In genomic region chr11:124069429-124070401, GRCh38 we compare ENCODE assay signal across 8 cellular contexts. TPM values are rescaled to one million over a fixed set of nuclear protein-coding genes. Genes with fewer than 3 reads are reported as not detected.
DNase-seq lines count a peak whose midpoint lies in the region; ATAC-seq and TF ChIP-seq lines count a peak whose summit lies in the region.

No MANE protein-coding gene starts in this region.

- no peaks in the 10 kb centered on the region for H3K9me3 Mint-ChIP-seq in activated B cell treated with CpG ODN at 0.5 μM for 24 hours
- H3K9me3 Mint-ChIP-seq in natural killer cell treated with Interleukin-12 subunit alpha and Interleukin-12 subunit beta and Interleukin-15 and Interleukin-18, amount 100 ng/mL, for 72 hours = no peaks in the 10 kb centered on the region

- DNase-seq in A673 (ENCODE audit: low spot score) = peak; percentile 87
- peak; percentile 94 for DNase-seq in NCI-H1105 treated with DMSO at 0.1 percent for 48 hours (lab: John Stamatoyannopoulos, UW)
- DNase-seq in activated B cell treated with CpG ODN at 0.5 μM for 24 hours = no peak
- no peak for DNase-seq in natural killer cell treated with Interleukin-12 subunit alpha and Interleukin-12 subunit beta and Interleukin-15 and Interleukin-18, amount 100 ng/mL, for 72 hours (ENCODE audit: low spot score)
- no peak for DNase-seq in DMS79 (lab: John Stamatoyannopoulos, UW)

- intact Hi-C loops in A673 (cut with micrococcal nuclease; ENCODE audit: unreplicated experiment) (loop anchor here (2.0 to 5.0 kb wide), 3 partner anchors 263 to 517 kb away; no protein-coding TSS in a partner anchor), activated B cell treated with CpG ODN at 0.5 μM for 24 hours (cut with micrococcal nuclease) (loop anchor here (2.0 to 10.0 kb wide), 3 partner anchors 39 to 767 kb away; partner anchors contain the start of gene ESAM)

- H3K36me3 Mint-ChIP-seq in activated B cell treated with CpG ODN at 0.5 μM for 24 hours (ENCODE audit: low read depth) = no peaks in the 10 kb centered on the region
- no peaks in the 10 kb centered on the region for H3K36me3 Mint-ChIP-seq in natural killer cell treated with Interleukin-12 subunit alpha and Interleukin-12 subunit beta and Interleukin-15 and Interleukin-18, amount 100 ng/mL, for 72 hours

- CTCF ChIA-PET in A673 (lab: Charles Lee) = interaction anchor here (0.6 to 1.7 kb wide), 3 partner anchors 125 to 1345 kb away, joined by 3 to 14 read pairs (median 3); no protein-coding TSS in a partner anchor
- CTCF ChIA-PET in activated B cell treated with CpG ODN at 0.5 μM for 24 hours (lab: Charles Lee) = interaction anchor here (0.7 to 4.3 kb wide), 3 partner anchors 10 to 515 kb away, joined by 3 to 49 read pairs (median 3); no protein-coding TSS in a partner anchor

- no peak overlapping the region for H3K27ac ChIP-seq in A673 (ENCODE audit: low read depth, low read length, poor library complexity, severe bottlenecking)

- POLR2A ChIA-PET in A673 (lab: Charles Lee; ENCODE audit: low non-redundant PET) (interaction anchor here (0.5 to 0.7 kb wide), 2 partner anchors 12 to 139 kb away, joined by 3 read pairs; no protein-coding TSS in a partner anchor), activated B cell treated with CpG ODN at 0.5 μM for 24 hours (lab: Charles Lee) (no interaction called here)

- peaks cover 9% of the 10 kb centered on the region for H3K27me3 Mint-ChIP-seq in activated B cell treated with CpG ODN at 0.5 μM for 24 hours
- H3K27me3 Mint-ChIP-seq in natural killer cell treated with Interleukin-12 subunit alpha and Interleukin-12 subunit beta and Interleukin-15 and Interleukin-18, amount 100 ng/mL, for 72 hours = peaks cover 15 to 40% of the 10 kb centered on the region in 2 donors

- no peak overlapping the region for H3K27ac Mint-ChIP-seq in activated B cell treated with CpG ODN at 0.5 μM for 24 hours
- no peak overlapping the region for H3K27ac Mint-ChIP-seq in natural killer cell treated with Interleukin-12 subunit alpha and Interleukin-12 subunit beta and Interleukin-15 and Interleukin-18, amount 100 ng/mL, for 72 hours

- peak overlapping the region; percentile 9 for H3K4me3 Mint-ChIP-seq in activated B cell treated with CpG ODN at 0.5 μM for 24 hours
- H3K4me3 Mint-ChIP-seq in natural killer cell treated with Interleukin-12 subunit alpha and Interleukin-12 subunit beta and Interleukin-15 and Interleukin-18, amount 100 ng/mL, for 72 hours = no peak overlapping the region

- no peaks in the 10 kb centered on the region for H3K36me3 ChIP-seq in A673 (ENCODE audit: insufficient read depth, low read length, poor library complexity, severe bottlenecking)

- peak overlapping the region; percentile 35 for H3K4me3 ChIP-seq in A673 (ENCODE audit: low read depth, low read length, poor library complexity, severe bottlenecking)

- no peaks in the 10 kb centered on the region for H3K27me3 ChIP-seq in A673 (replicated peaks; ENCODE audit: insufficient read depth, low read depth, low read length, poor library complexity)

- H3K4me1 ChIP-seq in A673 (ENCODE audit: insufficient read depth, low read length, poor library complexity, severe bottlenecking) = peaks cover 18% of the 10 kb centered on the region

- peak; percentile 91 for TF ChIP-seq CTCF in A673 (conservative IDR thresholded peaks at IDR 0.05; ENCODE audit: low read depth, low read length)
- TF ChIP-seq CTCF in GM12874 (IDR thresholded peaks at IDR 0.05; ENCODE audit: insufficient read depth, low read depth, low read length) = peak; percentile 73
- no peak for TF ChIP-seq CTCF in activated B cell treated with CpG ODN at 0.5 μM for 24 hours (IDR thresholded peaks at IDR 0.05)

- H3K9me3 ChIP-seq in A673 (ENCODE audit: low read depth, low read length, poor library complexity, severe bottlenecking) = no peaks in the 10 kb centered on the region

- BruUV-seq in A673 (replicated peaks; lab: Mats Ljungman, UMichigan) = no TSS peak

- peaks cover 17% of the 10 kb centered on the region for H3K4me1 Mint-ChIP-seq in activated B cell treated with CpG ODN at 0.5 μM for 24 hours
- peaks cover 7 to 8% of the 10 kb centered on the region in 2 donors for H3K4me1 Mint-ChIP-seq in natural killer cell treated with Interleukin-12 subunit alpha and Interleukin-12 subunit beta and Interleukin-15 and Interleukin-18, amount 100 ng/mL, for 72 hours (ENCODE audit: low read depth in 2 of 2)

- ATAC-seq in HG02759 (IDR thresholded peaks at IDR 0.05; ENCODE audit: unreplicated experiment) = peak; percentile 81
- ATAC-seq in activated B cell treated with CpG ODN at 0.5 μM for 24 hours (ENCODE audit: low read depth) = peak; percentile 81
- ATAC-seq in esophagus mucosa = peak; percentile 68
- ATAC-seq in natural killer cell treated with Interleukin-12 subunit alpha and Interleukin-12 subunit beta and Interleukin-15 and Interleukin-18, amount 100 ng/mL, for 72 hours = peak; percentile 81 to 82

RNA-seq across cellular contexts. Expression of gene OR10G7, which starts 28.6 kb away (rescaled TPM):
- total RNA-seq in A673 (2021) (not detected in 2 replicates), activated B cell treated with CpG ODN at 0.5 μM for 24 hours (not detected in 2 replicates), esophagus mucosa (not detected)
- not detected for total RNA-seq in natural killer cell treated with Interleukin-12 subunit alpha and Interleukin-12 subunit beta and Interleukin-15 and Interleukin-18, amount 100 ng/mL, for 72 hours

RNA-seq across cellular contexts. Expression of gene OR10G8, which starts 43.1 kb away (rescaled TPM):
- total RNA-seq in A673 (2021) = not detected in 2 replicates
- total RNA-seq in activated B cell treated with CpG ODN at 0.5 μM for 24 hours = not detected in 2 replicates
- total RNA-seq in esophagus mucosa = not detected
- total RNA-seq in natural killer cell treated with Interleukin-12 subunit alpha and Interleukin-12 subunit beta and Interleukin-15 and Interleukin-18, amount 100 ng/mL, for 72 hours = not detected

RNA-seq across cellular contexts. Expression of gene VWA5A, which starts 45.5 kb away (rescaled TPM):
- 11.2 and 12.8 TPM in 2 replicates for total RNA-seq in A673 (2021)
- total RNA-seq in activated B cell treated with CpG ODN at 0.5 μM for 24 hours = 1.5 and 2.1 TPM in 2 replicates
- total RNA-seq in esophagus mucosa = 9.6 TPM
- 10 to 100 TPM in 1 of 2 donors, 1 to 10 TPM in 1; 4.4 to 12.5 TPM for total RNA-seq in natural killer cell treated with Interleukin-12 subunit alpha and Interleukin-12 subunit beta and Interleukin-15 and Interleukin-18, amount 100 ng/mL, for 72 hours

RNA-seq across cellular contexts. Expression of gene OR10G9, which starts 46.9 kb away (rescaled TPM):
- total RNA-seq in A673 (2021) (not detected in 2 replicates), activated B cell treated with CpG ODN at 0.5 μM for 24 hours (not detected in 2 replicates), esophagus mucosa (not detected)
- total RNA-seq in natural killer cell treated with Interleukin-12 subunit alpha and Interleukin-12 subunit beta and Interleukin-15 and Interleukin-18, amount 100 ng/mL, for 72 hours = not detected

RNA-seq across cellular contexts. Expression of gene OR10G4, which starts 56.9 kb away (rescaled TPM):
- total RNA-seq in A673 (2021) = not detected in 2 replicates
- not detected in 2 replicates for total RNA-seq in activated B cell treated with CpG ODN at 0.5 μM for 24 hours
- total RNA-seq in esophagus mucosa = not detected
- not detected for total RNA-seq in natural killer cell treated with Interleukin-12 subunit alpha and Interleukin-12 subunit beta and Interleukin-15 and Interleukin-18, amount 100 ng/mL, for 72 hours

Comparison
In these comparisons a context has a peak if more than half of its experiments do, and no peak if none do; other contexts are left out.
1. DNase-seq: peak in A673 (single experiment) and NCI-H1105 treated with DMSO at 0.1 percent for 48 hours (single experiment); none in activated B cell treated with CpG ODN at 0.5 μM for 24 hours (single experiment), natural killer cell treated with Interleukin-12 subunit alpha and Interleukin-12 subunit beta and Interleukin-15 and Interleukin-18, amount 100 ng/mL, for 72 hours (single experiment) and DMS79 (single experiment).
2. Peak in every context shown above with its lines, with median percentiles within 50 percentile points of each other: ATAC-seq.